In genomic region chr1:234327577-234328164, GRCh38 we compare ENCODE assay signal across 1 cellular context.
TF ChIP-seq lines count a peak whose summit lies in the region.

No MANE protein-coding gene starts in this region.

TF ChIP-seq in HepG2, 621 proteins besides CTCF, POLR2A, EP300 and RAD21 (continued from another document and continues in another):
- TF ChIP-seq RERE (CRISPR knock-in tag; IDR thresholded peaks at IDR 0.05; ENCODE audit: low read depth) = no peak
- peak; percentile 61 for TF ChIP-seq PATZ1 (CRISPR knock-in tag; IDR thresholded peaks at IDR 0.05)
- TF ChIP-seq SRSF4 (IDR thresholded peaks at IDR 0.05; ENCODE audit: low read depth, low read length, poor library complexity, severe bottlenecking) = no peak
- no peak for TF ChIP-seq HNF1A (IDR thresholded peaks at IDR 0.05; ENCODE audit: low read depth)
- no peak for TF ChIP-seq HNF1A (CRISPR knock-in tag; IDR thresholded peaks at IDR 0.05; ENCODE audit: borderline replicate concordance)
- no peak for TF ChIP-seq THRA (CRISPR knock-in tag; IDR thresholded peaks at IDR 0.05; ENCODE audit: borderline replicate concordance)
- TF ChIP-seq ZNF383 (CRISPR knock-in tag; IDR thresholded peaks at IDR 0.05; ENCODE audit: borderline replicate concordance) = no peak
- no peak for TF ChIP-seq PCBP1 (IDR thresholded peaks at IDR 0.05; ENCODE audit: borderline replicate concordance, low read depth, low read length)
- TF ChIP-seq SNRNP70 (IDR thresholded peaks at IDR 0.05; ENCODE audit: low read depth, low read length) = no peak
- peak; percentile 51; the same call in 1 of the 2 replicates for TF ChIP-seq AKNA (CRISPR knock-in tag; IDR thresholded peaks at IDR 0.05; ENCODE audit: borderline replicate concordance)
- no peak for TF ChIP-seq ATF4 (CRISPR knock-in tag; IDR thresholded peaks at IDR 0.05)
- TF ChIP-seq NCOA1 (CRISPR knock-in tag; IDR thresholded peaks at IDR 0.05) = no peak
- TF ChIP-seq MYPOP (CRISPR knock-in tag; IDR thresholded peaks at IDR 0.05) = no peak
- no peak for TF ChIP-seq HOXA7 (CRISPR knock-in tag; IDR thresholded peaks at IDR 0.05)
- TF ChIP-seq SPEN (CRISPR knock-in tag; IDR thresholded peaks at IDR 0.05; ENCODE audit: low read depth) = peak; percentile 79
- 0 out of 2 replicates have a peak, but pooled peaks have one; percentile 63 for TF ChIP-seq CREB3 (CRISPR knock-in tag; IDR thresholded peaks at IDR 0.05)
- no peak for TF ChIP-seq ZC3H13 (CRISPR knock-in tag; IDR thresholded peaks at IDR 0.05)
- no peak for TF ChIP-seq ZNF547 (CRISPR knock-in tag; IDR thresholded peaks at IDR 0.05)
- no peak for TF ChIP-seq ATM (IDR thresholded peaks at IDR 0.05; ENCODE audit: borderline replicate concordance)
- no peak for TF ChIP-seq GRHL1 (CRISPR knock-in tag; conservative IDR thresholded peaks at IDR 0.05)
